1 cellular context compared by ENCODE assay signal in genomic region chr1:243315455-243315854, GRCh38.
TF ChIP-seq lines count a peak whose summit lies in the region.

No MANE protein-coding gene starts in this region.

TF ChIP-seq in GM12878, 131 proteins besides CTCF, POLR2A, EP300 and RAD21 (continued from another document):
- TF ChIP-seq SMAD5 (IDR thresholded peaks at IDR 0.05; ENCODE audit: low read depth) (no peak), NR2C2 (IDR thresholded peaks at IDR 0.05; ENCODE audit: borderline replicate concordance, control insufficient read depth, insufficient read length, low read depth) (no peak), EED (IDR thresholded peaks at IDR 0.05; ENCODE audit: low read depth) (no peak), POLR2AphosphoS2 (IDR thresholded peaks at IDR 0.05; ENCODE audit: low read depth, low read length) (no peak), BRCA1 (IDR thresholded peaks at IDR 0.05; ENCODE audit: low read depth, low read length) (no peak), BMI1 (IDR thresholded peaks at IDR 0.05; ENCODE audit: borderline replicate concordance) (no peak), ZBTB40 (IDR thresholded peaks at IDR 0.05; ENCODE audit: borderline replicate concordance) (no peak), FOXK2 (IDR thresholded peaks at IDR 0.05) (no peak), SUPT20H (IDR thresholded peaks at IDR 0.05; ENCODE audit: borderline replicate concordance, control insufficient read depth, low read depth, low read length) (no peak), IRF3 (IDR thresholded peaks at IDR 0.05) (no peak), GABPA (IDR thresholded peaks at IDR 0.05; ENCODE audit: low read depth) (no peak), TCF7 (IDR thresholded peaks at IDR 0.05; ENCODE audit: borderline replicate concordance) (no peak), ZZZ3 (IDR thresholded peaks at IDR 0.05; ENCODE audit: control insufficient read depth, insufficient read length, low read depth) (no peak), TARDBP (IDR thresholded peaks at IDR 0.05; ENCODE audit: borderline replicate concordance) (no peak), STAT3 (IDR thresholded peaks at IDR 0.05; ENCODE audit: low read depth, low read length) (no peak), YBX1 (IDR thresholded peaks at IDR 0.05) (no peak), ATF7 (IDR thresholded peaks at IDR 0.05; ENCODE audit: low read depth) (no peak), PBX3 (IDR thresholded peaks at IDR 0.05; ENCODE audit: insufficient replicate concordance, low read depth, low read length) (no peak), E2F4 (IDR thresholded peaks at IDR 0.05; ENCODE audit: low read depth, low read length) (no peak)
